12 cellular contexts compared by ENCODE assay signal in genomic region chr2:239193925-239194687, GRCh38.
DNase-seq lines count a peak whose midpoint lies in the region; ATAC-seq and TF ChIP-seq lines count a peak whose summit lies in the region.
"Had no signal": no experiment of that assay in that cellular context is flagged by ENCODE, and none has a peak within 500 bp of the region (broad histone marks: within the 10 kb centered on the region; RNA-seq: fewer than 3 reads in every experiment).

No MANE protein-coding gene starts in this region.

- TF ChIP-seq POLR2A in sigmoid colon (IDR thresholded peaks at IDR 0.05), result no peak
- no peak for TF ChIP-seq POLR2A in spleen (IDR thresholded peaks at IDR 0.05)

- peak; percentile 86 for DNase-seq in SK-MEL-5 (ENCODE audit: low read depth, low spot score)
- DNase-seq in hippocampal formation (lab: John Stamatoyannopoulos, UW), result peak; percentile 58
- peak; percentile 64 for DNase-seq in sigmoid colon
- no peak for DNase-seq in RKO (ENCODE audit: low spot score)
- no peak for DNase-seq in spleen
- DNase-seq: activated naive CD4-positive, alpha-beta T cell; KG1 had no signal

- H3K4me3 ChIP-seq in sigmoid colon, result no peak overlapping the region
- H3K4me3 ChIP-seq in spleen, result no peak overlapping the region
- H3K4me3 ChIP-seq: lung, thoracic aorta had no signal

- 0 out of 2 replicates have a peak, but pooled peaks have one; percentile 11 for TF ChIP-seq CTCF in GM12874 (IDR thresholded peaks at IDR 0.05; ENCODE audit: insufficient read depth, low read depth, low read length)
- no peak for TF ChIP-seq CTCF in sigmoid colon (IDR thresholded peaks at IDR 0.05)
- TF ChIP-seq CTCF in spleen (IDR thresholded peaks at IDR 0.05 in 8 of 11, conservative IDR thresholded peaks at IDR 0.05 in 3 of 11), result no peak

- in situ Hi-C loops in SK-MEL-5 (cut with HindIII; ENCODE audit: low pct_unique_long_range_greater_than_20kb, low sequenced_read_pairs), result no loop called here

- no peak for ATAC-seq in HG03378 (IDR thresholded peaks at IDR 0.05; ENCODE audit: unreplicated experiment)
- no peak for ATAC-seq in HG02970 (IDR thresholded peaks at IDR 0.05; ENCODE audit: low FRiP score, unreplicated experiment)

- no peak for TF ChIP-seq EP300 in sigmoid colon (IDR thresholded peaks at IDR 0.05)

- intact Hi-C loops in sigmoid colon (cut with DNase I) (no loop called here), spleen (cut with DNase I; ENCODE audit: low total_unique reads) (no loop called here)

- no peaks in the 10 kb centered on the region for H3K27me3 ChIP-seq in sigmoid colon
- H3K27me3 ChIP-seq in spleen (replicated peaks in 1 of 7), result no peaks in the 10 kb centered on the region

- peaks cover 0 to 57% (median 51%) of the 10 kb centered on the region in 4 donors for H3K4me1 ChIP-seq in sigmoid colon
- peaks cover 0 to 16% (median 2%) of the 10 kb centered on the region in 6 donors for H3K4me1 ChIP-seq in spleen

- peaks cover 6 to 44% (median 15%) of the 10 kb centered on the region in 4 donors for H3K36me3 ChIP-seq in sigmoid colon
- H3K36me3 ChIP-seq in spleen, result peaks cover 0 to 67% (median 25%) of the 10 kb centered on the region in 6 donors

- no peaks in the 10 kb centered on the region for H3K9me3 ChIP-seq in sigmoid colon
- peaks cover 0 to 8% (median 5%) of the 10 kb centered on the region in 8 donors for H3K9me3 ChIP-seq in spleen
- H3K9me3 ChIP-seq: thoracic aorta had no signal

- peak overlapping the region in 3 of 4 donors; percentile 29 to 54 (median 36) for H3K27ac ChIP-seq in sigmoid colon
- H3K27ac ChIP-seq in spleen, result no peak overlapping the region
- H3K27ac ChIP-seq: thoracic aorta had no signal

- 91 to 97% methylated on average over 17 of the region's 17 CpGs for WGBS in sigmoid colon, 2 donors
- WGBS in spleen, 5 donors, result 88 to 94% (median 90%) methylated on average over 17 of the region's 17 CpGs

Comparison
In these comparisons a context has a peak if more than half of its experiments do, and no peak if none do; other contexts are left out.
1. DNase-seq: peak in SK-MEL-5 (single experiment), hippocampal formation (2 of 2) and sigmoid colon (single experiment); none in RKO (single experiment) and spleen (single experiment).
2. H3K27ac ChIP-seq: peak in sigmoid colon (3 of 4); none in spleen (0 of 8).